In genomic region chr3:29348311-29348710, GRCh38 we compare ENCODE assay signal across 1 cellular context.
TF ChIP-seq lines count a peak whose summit lies in the region.

No MANE protein-coding gene starts in this region.

TF ChIP-seq in GM23338, 12 proteins besides CTCF, POLR2A, EP300 and RAD21 (continued from another document):
- TF ChIP-seq, protein P1, sequence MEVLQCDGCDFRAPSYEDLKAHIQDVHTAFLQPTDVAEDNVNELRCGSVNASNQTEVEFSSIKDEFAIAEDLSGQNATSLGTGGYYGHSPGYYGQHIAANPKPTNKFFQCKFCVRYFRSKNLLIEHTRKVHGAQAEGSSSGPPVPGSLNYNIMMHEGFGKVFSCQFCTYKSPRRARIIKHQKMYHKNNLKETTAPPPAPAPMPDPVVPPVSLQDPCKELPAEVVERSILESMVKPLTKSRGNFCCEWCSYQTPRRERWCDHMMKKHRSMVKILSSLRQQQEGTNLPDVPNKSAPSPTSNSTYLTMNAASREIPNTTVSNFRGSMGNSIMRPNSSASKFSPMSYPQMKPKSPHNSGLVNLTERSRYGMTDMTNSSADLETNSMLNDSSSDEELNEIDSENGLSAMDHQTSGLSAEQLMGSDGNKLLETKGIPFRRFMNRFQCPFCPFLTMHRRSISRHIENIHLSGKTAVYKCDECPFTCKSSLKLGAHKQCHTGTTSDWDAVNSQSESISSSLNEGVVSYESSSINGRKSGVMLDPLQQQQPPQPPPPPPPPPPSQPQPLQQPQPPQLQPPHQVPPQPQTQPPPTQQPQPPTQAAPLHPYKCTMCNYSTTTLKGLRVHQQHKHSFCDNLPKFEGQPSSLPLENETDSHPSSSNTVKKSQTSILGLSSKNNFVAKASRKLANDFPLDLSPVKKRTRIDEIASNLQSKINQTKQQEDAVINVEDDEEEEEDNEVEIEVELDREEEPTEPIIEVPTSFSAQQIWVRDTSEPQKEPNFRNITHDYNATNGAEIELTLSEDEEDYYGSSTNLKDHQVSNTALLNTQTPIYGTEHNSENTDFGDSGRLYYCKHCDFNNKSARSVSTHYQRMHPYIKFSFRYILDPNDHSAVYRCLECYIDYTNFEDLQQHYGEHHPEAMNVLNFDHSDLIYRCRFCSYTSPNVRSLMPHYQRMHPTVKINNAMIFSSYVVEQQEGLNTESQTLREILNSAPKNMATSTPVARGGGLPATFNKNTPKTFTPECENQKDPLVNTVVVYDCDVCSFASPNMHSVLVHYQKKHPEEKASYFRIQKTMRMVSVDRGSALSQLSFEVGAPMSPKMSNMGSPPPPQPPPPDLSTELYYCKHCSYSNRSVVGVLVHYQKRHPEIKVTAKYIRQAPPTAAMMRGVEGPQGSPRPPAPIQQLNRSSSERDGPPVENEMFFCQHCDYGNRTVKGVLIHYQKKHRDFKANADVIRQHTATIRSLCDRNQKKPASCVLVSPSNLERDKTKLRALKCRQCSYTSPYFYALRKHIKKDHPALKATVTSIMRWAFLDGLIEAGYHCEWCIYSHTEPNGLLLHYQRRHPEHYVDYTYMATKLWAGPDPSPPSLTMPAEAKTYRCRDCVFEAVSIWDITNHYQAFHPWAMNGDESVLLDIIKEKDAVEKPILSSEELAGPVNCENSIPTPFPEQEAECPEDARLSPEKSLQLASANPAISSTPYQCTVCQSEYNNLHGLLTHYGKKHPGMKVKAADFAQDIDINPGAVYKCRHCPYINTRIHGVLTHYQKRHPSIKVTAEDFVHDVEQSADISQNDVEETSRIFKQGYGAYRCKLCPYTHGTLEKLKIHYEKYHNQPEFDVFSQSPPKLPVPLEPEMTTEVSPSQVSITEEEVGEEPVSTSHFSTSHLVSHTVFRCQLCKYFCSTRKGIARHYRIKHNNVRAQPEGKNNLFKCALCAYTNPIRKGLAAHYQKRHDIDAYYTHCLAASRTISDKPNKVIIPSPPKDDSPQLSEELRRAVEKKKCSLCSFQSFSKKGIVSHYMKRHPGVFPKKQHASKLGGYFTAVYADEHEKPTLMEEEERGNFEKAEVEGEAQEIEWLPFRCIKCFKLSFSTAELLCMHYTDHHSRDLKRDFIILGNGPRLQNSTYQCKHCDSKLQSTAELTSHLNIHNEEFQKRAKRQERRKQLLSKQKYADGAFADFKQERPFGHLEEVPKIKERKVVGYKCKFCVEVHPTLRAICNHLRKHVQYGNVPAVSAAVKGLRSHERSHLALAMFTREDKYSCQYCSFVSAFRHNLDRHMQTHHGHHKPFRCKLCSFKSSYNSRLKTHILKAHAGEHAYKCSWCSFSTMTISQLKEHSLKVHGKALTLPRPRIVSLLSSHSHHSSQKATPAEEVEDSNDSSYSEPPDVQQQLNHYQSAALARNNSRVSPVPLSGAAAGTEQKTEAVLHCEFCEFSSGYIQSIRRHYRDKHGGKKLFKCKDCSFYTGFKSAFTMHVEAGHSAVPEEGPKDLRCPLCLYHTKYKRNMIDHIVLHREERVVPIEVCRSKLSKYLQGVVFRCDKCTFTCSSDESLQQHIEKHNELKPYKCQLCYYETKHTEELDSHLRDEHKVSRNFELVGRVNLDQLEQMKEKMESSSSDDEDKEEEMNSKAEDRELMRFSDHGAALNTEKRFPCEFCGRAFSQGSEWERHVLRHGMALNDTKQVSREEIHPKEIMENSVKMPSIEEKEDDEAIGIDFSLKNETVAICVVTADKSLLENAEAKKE (CRISPR knock-in tag; IDR thresholded peaks at IDR 0.05): no peak
